Comparison of ENCODE assay signal across 18 cellular contexts in genomic region chr20:42553374-42553773, GRCh38.
DNase-seq lines count a peak whose midpoint lies in the region; ATAC-seq, FAIRE-seq and TF ChIP-seq lines count a peak whose summit lies in the region.
"Had no signal": no experiment of that assay in that cellular context is flagged by ENCODE, and none has a peak within 500 bp of the region (broad histone marks: within the 10 kb centered on the region; RNA-seq: fewer than 3 reads in every experiment).

No MANE protein-coding gene starts in this region.

- CTCF ChIA-PET in activated naive CD4-positive, alpha-beta T cell treated with anti-CD3 and anti-CD28 coated beads, Interleukin-2, amount 10 ng/mL, durations not matched to agents 7 days and 5 days (lab: Charles Lee): no interaction called here

- no peaks in the 10 kb centered on the region for H3K9me2 ChIP-seq in Loucy (replicated peaks; ENCODE audit: low read depth, low read length)

- H3K4me1 ChIP-seq in Loucy (ENCODE audit: insufficient read depth, low read length, poor library complexity, severe bottlenecking) (no peaks in the 10 kb centered on the region), small intestine (ENCODE audit: control insufficient read depth in 2 of 2, insufficient read depth in 1 of 2, low read depth in 1 of 2, low read length in 1 of 2) (no peaks in the 10 kb centered on the region), heart right ventricle (peaks cover 0 to 4% (median 0%) of the 10 kb centered on the region in 9 donors)
- H3K4me1 ChIP-seq: A549, SJSA1 had no signal

- no peaks in the 10 kb centered on the region for H4K20me1 ChIP-seq in Loucy (ENCODE audit: insufficient read depth, low read length, poor library complexity, severe bottlenecking)

- H3K9ac ChIP-seq in Loucy (ENCODE audit: low read depth, low read length, poor library complexity, severe bottlenecking): no peak overlapping the region

- 8 to 30% (median 13%) methylated on average over 2 of the region's 2 CpGs for WGBS in small intestine, 3 donors
- 50 to 58% methylated on average over 2 of the region's 2 CpGs for WGBS in heart right ventricle, 2 donors

- H3K27ac Mint-ChIP-seq in activated naive CD4-positive, alpha-beta T cell treated with anti-CD3 and anti-CD28 coated beads, Interleukin-2, amount 10 ng/mL, durations not matched to agents 7 days and 5 days: peak overlapping the region; percentile 15
- H3K27ac Mint-ChIP-seq: CD4-positive, CD25-positive, alpha-beta regulatory T cell had no signal

- H3K4me2 ChIP-seq in Loucy (ENCODE audit: low read depth, low read length, poor library complexity, severe bottlenecking): no peak overlapping the region
- H3K4me2 ChIP-seq: A549 had no signal

- no peak for FAIRE-seq in small intestine (lab: Jason Lieb, UNC)
- FAIRE-seq: A549 had no signal

- H3K9me3 Mint-ChIP-seq in activated naive CD4-positive, alpha-beta T cell treated with anti-CD3 and anti-CD28 coated beads, Interleukin-2, amount 10 ng/mL, durations not matched to agents 7 days and 5 days: no peaks in the 10 kb centered on the region

- H3K4me3 Mint-ChIP-seq in activated naive CD4-positive, alpha-beta T cell treated with anti-CD3 and anti-CD28 coated beads, Interleukin-2, amount 10 ng/mL, durations not matched to agents 7 days and 5 days: no peak overlapping the region
- H3K4me3 Mint-ChIP-seq: CD4-positive, CD25-positive, alpha-beta regulatory T cell had no signal

- H3K4me3 ChIP-seq in Loucy (ENCODE audit: low read length, poor library complexity, severe bottlenecking) (no peak overlapping the region), small intestine (ENCODE audit: low read depth in 1 of 2, low read length in 2 of 2) (peak overlapping the region in 1 of 2 donors; percentile 28), heart right ventricle (no peak overlapping the region)
- H3K4me3 ChIP-seq: A549, SJSA1 had no signal

- H3K36me3 Mint-ChIP-seq in activated naive CD4-positive, alpha-beta T cell treated with anti-CD3 and anti-CD28 coated beads, Interleukin-2, amount 10 ng/mL, durations not matched to agents 7 days and 5 days: no peaks in the 10 kb centered on the region
- H3K36me3 Mint-ChIP-seq: CD4-positive, CD25-positive, alpha-beta regulatory T cell had no signal

- no peaks in the 10 kb centered on the region for H3F3A ChIP-seq in Loucy (ENCODE audit: low read depth)

- no peaks in the 10 kb centered on the region for H3K79me2 ChIP-seq in Loucy (ENCODE audit: insufficient read depth, low read length)

- H3K27ac ChIP-seq in small intestine (ENCODE audit: low read depth in 1 of 2, low read length in 1 of 2): peak overlapping the region in 1 of 2 donors; percentile 17
- no peak overlapping the region for H3K27ac ChIP-seq in heart right ventricle
- H3K27ac ChIP-seq: A549, SJSA1 had no signal

- H2AFZ ChIP-seq in Loucy (ENCODE audit: low read length): peak overlapping the region; percentile 63; the same call in 1 of the 2 replicates

- H3K9me3 ChIP-seq in Loucy (ENCODE audit: insufficient read depth, low read depth, low read length) (no peaks in the 10 kb centered on the region; the same call in 1 of the 2 replicates), small intestine (ENCODE audit: control insufficient read depth, low read depth) (no peaks in the 10 kb centered on the region), heart right ventricle (no peaks in the 10 kb centered on the region)
- H3K9me3 ChIP-seq: A549 had no signal

- TF ChIP-seq CTCF in Loucy (conservative IDR thresholded peaks at IDR 0.05; ENCODE audit: low read length): no peak
- no peak for TF ChIP-seq CTCF in heart right ventricle (IDR thresholded peaks at IDR 0.05)

- H3K27me3 ChIP-seq in Loucy (ENCODE audit: insufficient read depth, low read length, poor library complexity, severe bottlenecking) (no peaks in the 10 kb centered on the region), small intestine (ENCODE audit: control insufficient read depth in 2 of 2, insufficient read depth in 2 of 2, low read length in 2 of 2) (no peaks in the 10 kb centered on the region), heart right ventricle (peaks cover 0 to 9% (median 0%) of the 10 kb centered on the region in 7 donors)
- H3K27me3 ChIP-seq: SJSA1 had no signal

- peaks cover 5% of the 10 kb centered on the region for H3K4me1 Mint-ChIP-seq in activated naive CD4-positive, alpha-beta T cell treated with anti-CD3 and anti-CD28 coated beads, Interleukin-2, amount 10 ng/mL, durations not matched to agents 7 days and 5 days
- H3K4me1 Mint-ChIP-seq: CD4-positive, CD25-positive, alpha-beta regulatory T cell had no signal

- ATAC-seq in GM21360 (IDR thresholded peaks at IDR 0.05; ENCODE audit: unreplicated experiment) (peak; percentile 79), heart right ventricle (no peak), GM18867 (IDR thresholded peaks at IDR 0.05; ENCODE audit: unreplicated experiment) (no peak)
- ATAC-seq: A549 had no signal

- H3K36me3 ChIP-seq in Loucy (ENCODE audit: insufficient read depth, low read length) (no peaks in the 10 kb centered on the region), small intestine (ENCODE audit: control insufficient read depth in 2 of 2, insufficient read depth in 2 of 2, low read length in 2 of 2) (no peaks in the 10 kb centered on the region), heart right ventricle (no peaks in the 10 kb centered on the region)
- H3K36me3 ChIP-seq: SJSA1 had no signal

- intact Hi-C loops in heart right ventricle (cut with DNase I): no loop called here

- no peaks in the 10 kb centered on the region for H3K27me3 Mint-ChIP-seq in activated naive CD4-positive, alpha-beta T cell treated with anti-CD3 and anti-CD28 coated beads, Interleukin-2, amount 10 ng/mL, durations not matched to agents 7 days and 5 days
- H3K27me3 Mint-ChIP-seq: CD4-positive, CD25-positive, alpha-beta regulatory T cell had no signal

- DNase-seq in activated naive CD4-positive, alpha-beta T cell treated with anti-CD3 and anti-CD28 coated beads, Interleukin-2, amount 10 ng/mL, durations not matched to agents 7 days and 5 days: no peak
- DNase-seq in activated naive CD4-positive, alpha-beta T cell (lab: John Stamatoyannopoulos, UW): no peak
- DNase-seq in small intestine (peak; percentile 64), heart right ventricle (no peak), epidermal melanocyte (ENCODE audit: insufficient read length, low spot score) (no peak)
- DNase-seq: CD4-positive, CD25-positive, alpha-beta regulatory T cell; DND-41; GDM1; HCEC 1CT; NCI-H1417 treated with DMSO at 0.1 percent for 48 hours; NCI-H2081; NCI-H2227 treated with DMSO at 0.1 percent for 48 hours; NCI-H526 had no signal
